In the genomic region with DNA sequence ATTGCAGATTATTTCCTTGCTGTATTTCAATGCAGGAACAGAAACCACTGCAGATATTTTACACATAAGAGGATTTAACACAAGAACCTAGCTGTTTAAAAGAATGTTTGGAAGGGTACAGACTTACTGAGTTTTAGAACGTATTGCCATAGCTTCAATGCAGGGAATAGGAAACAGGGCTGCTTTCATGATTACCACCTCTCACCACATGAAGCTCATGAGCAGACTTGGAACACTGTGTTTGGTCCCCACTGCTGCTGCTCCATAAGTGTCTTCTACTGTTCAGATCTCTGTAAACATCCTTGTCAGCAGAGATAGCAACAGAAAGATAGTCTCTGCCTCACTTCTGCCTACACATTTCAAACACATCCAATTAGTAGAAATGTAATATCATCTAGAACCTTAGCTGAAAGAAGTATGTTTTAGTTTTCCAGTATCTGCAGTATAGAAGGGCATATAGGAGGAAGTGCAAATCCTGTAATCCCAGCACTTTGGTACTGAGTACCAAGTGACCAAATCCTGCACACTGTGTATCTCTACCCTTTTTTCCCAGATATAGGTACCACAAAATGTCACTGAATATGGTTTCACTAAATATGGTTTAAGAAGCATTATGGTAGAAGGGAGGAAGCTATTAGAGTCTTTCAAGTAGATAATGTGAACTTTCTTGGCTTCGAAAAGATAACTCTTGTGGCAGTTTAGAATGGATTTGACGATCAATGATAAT, we compare ENCODE assay signal across 23 cellular contexts. TPM values are rescaled to one million over a fixed set of nuclear protein-coding genes. Genes with fewer than 3 reads are reported as not detected.
DNase-seq lines count a peak whose midpoint lies in the region; ATAC-seq, FAIRE-seq and TF ChIP-seq lines count a peak whose summit lies in the region.
"Had no signal": no experiment of that assay in that cellular context is flagged by ENCODE, and none has a peak within 500 bp of the region (broad histone marks: within the 10 kb centered on the region; RNA-seq: fewer than 3 reads in every experiment).

No MANE protein-coding gene starts in this region.

- intact Hi-C loops in CD8-positive, alpha-beta T cell (cut with DNase I, micrococcal nuclease): no loop called here
- intact Hi-C loops in left colon (cut with DNase I, micrococcal nuclease): no loop called here
- intact Hi-C loops in cardiac septum (cut with DNase I): no loop called here

- CTCF ChIA-PET in CD8-positive, alpha-beta T cell (lab: Charles Lee): interaction anchor here (1.1 kb wide), 1 partner anchor 10 kb away, joined by 4 read pairs; no protein-coding TSS in a partner anchor

- H3K36me3 ChIP-seq in CD8-positive, alpha-beta T cell (ENCODE audit: insufficient read depth, low read length): no peaks in the 10 kb centered on the region
- H3K36me3 ChIP-seq: HAP-1 had no signal

- no peak for DNase-seq in CD8-positive, alpha-beta T cell
- DNase-seq in Jurkat, Clone E6-1 (ENCODE audit: low read depth, low spot score): peak; percentile 8
- DNase-seq in T-helper 17 cell: no peak
- no peak for DNase-seq in left colon
- no peak for DNase-seq in frontal cortex (ENCODE audit: low spot score in 2 of 2)
- no peak for DNase-seq in T1000 (lab: John Stamatoyannopoulos, UW)
- no peak for DNase-seq in cardiac septum (ENCODE audit: low spot score)
- DNase-seq: ACHN; BE2C; C1 segment of cervical spinal cord; Caco-2; CD4-positive, CD25-positive, alpha-beta regulatory T cell; DMS153; DMS79; GDM1; GM23248; IMR-90 had no signal

- no peak for ATAC-seq in CD8-positive, alpha-beta T cell
- ATAC-seq in T-helper 17 cell (no peak), left colon (peak; percentile 33), HG02970 (IDR thresholded peaks at IDR 0.05; ENCODE audit: low FRiP score, unreplicated experiment) (no peak)

- no peak overlapping the region for H3K4me3 ChIP-seq in CD8-positive, alpha-beta T cell (ENCODE audit: low read depth, low read length)
- H3K4me3 ChIP-seq in Jurkat, Clone E6-1 (ENCODE audit: low read length): no peak overlapping the region
- H3K4me3 ChIP-seq: GM23248, HAP-1 had no signal

- H3K36me3 Mint-ChIP-seq in CD8-positive, alpha-beta T cell: peaks cover 29% of the 10 kb centered on the region
- peaks cover 4% of the 10 kb centered on the region for H3K36me3 Mint-ChIP-seq in T-helper 17 cell (ENCODE audit: low read depth)

- H3K27me3 ChIP-seq in CD8-positive, alpha-beta T cell (ENCODE audit: insufficient read depth, low read length): no peaks in the 10 kb centered on the region
- H3K27me3 ChIP-seq: BE2C had no signal

- H3K4me1 Mint-ChIP-seq in CD8-positive, alpha-beta T cell (ENCODE audit: low read depth): peaks cover 11% of the 10 kb centered on the region
- H3K4me1 Mint-ChIP-seq in T-helper 17 cell: peaks cover 2% of the 10 kb centered on the region

- H3K27ac ChIP-seq in CD8-positive, alpha-beta T cell (ENCODE audit: low read depth, low read length): no peak overlapping the region
- H3K27ac ChIP-seq: GM23248, HL-60 had no signal

- H3K27ac Mint-ChIP-seq in CD8-positive, alpha-beta T cell: peak overlapping the region; percentile 28
- peak overlapping the region; percentile 6 for H3K27ac Mint-ChIP-seq in T-helper 17 cell

- peaks cover 2% of the 10 kb centered on the region for H3K9me3 Mint-ChIP-seq in CD8-positive, alpha-beta T cell

- no peak for FAIRE-seq in frontal cortex (lab: Jason Lieb, UNC)
- FAIRE-seq: D721Med, GM12892, GM18507 had no signal

- H3K27me3 Mint-ChIP-seq in CD8-positive, alpha-beta T cell (ENCODE audit: low read depth): no peaks in the 10 kb centered on the region
- H3K27me3 Mint-ChIP-seq in T-helper 17 cell: no peaks in the 10 kb centered on the region
- H3K27me3 Mint-ChIP-seq: CD4-positive, CD25-positive, alpha-beta regulatory T cell had no signal

- H3K4me1 ChIP-seq in CD8-positive, alpha-beta T cell (ENCODE audit: insufficient read depth, low read length): no peaks in the 10 kb centered on the region
- H3K4me1 ChIP-seq: Caco-2, HAP-1 had no signal

- POLR2A ChIA-PET in CD8-positive, alpha-beta T cell (lab: Charles Lee): no interaction called here

- H3K9me3 ChIP-seq in CD8-positive, alpha-beta T cell (ENCODE audit: low read length): no peaks in the 10 kb centered on the region
- no peaks in the 10 kb centered on the region for H3K9me3 ChIP-seq in T-helper 17 cell (ENCODE audit: control insufficient read depth, low read length, poor library complexity, severe bottlenecking)
- H3K9me3 ChIP-seq: BE2C, Caco-2, HAP-1 had no signal

- no peak for TF ChIP-seq CTCF in CD8-positive, alpha-beta T cell (IDR thresholded peaks at IDR 0.05)

- H3K4me3 Mint-ChIP-seq in CD8-positive, alpha-beta T cell: no peak overlapping the region
- no peak overlapping the region for H3K4me3 Mint-ChIP-seq in T-helper 17 cell
- H3K4me3 Mint-ChIP-seq: CD4-positive, CD25-positive, alpha-beta regulatory T cell had no signal

RNA-seq across cellular contexts. Expression of gene STXBP5, which starts 51.9 kb away (rescaled TPM):
- 10 to 100 TPM; 18.6 to 19.6 TPM for total RNA-seq in CD8-positive, alpha-beta T cell
- polyA plus RNA-seq in Jurkat, Clone E6-1 (2012; ENCODE audit: insufficient read depth, insufficient read length): 5.9 TPM
- total RNA-seq in T-helper 17 cell (10 to 100 TPM; 20.8 to 22.1 TPM), left colon (10 to 100 TPM; 58.0 to 86.1 TPM), frontal cortex (138 TPM), cardiac septum (17.7 TPM)
